In the genomic region with DNA sequence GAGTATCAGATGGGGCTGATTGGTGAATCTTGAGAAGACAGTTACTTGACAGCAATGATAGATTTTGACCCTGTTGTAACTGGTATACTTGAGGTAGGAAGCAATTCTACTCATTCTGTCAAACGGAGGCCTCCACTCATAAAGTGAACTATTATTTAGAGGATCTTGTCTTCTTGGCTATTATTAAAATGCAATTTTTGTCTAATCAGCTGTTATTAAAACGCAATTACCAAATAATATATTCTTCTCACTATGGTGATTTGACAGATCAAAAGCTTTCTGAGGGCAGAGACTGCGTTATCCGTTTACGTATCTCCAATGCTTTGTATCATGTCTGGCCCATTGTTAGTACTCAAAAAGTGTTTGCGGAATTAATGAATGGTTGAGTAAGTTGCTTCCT, we compare ENCODE assay signal across 16 cellular contexts.
DNase-seq lines count a peak whose midpoint lies in the region; ATAC-seq and TF ChIP-seq lines count a peak whose summit lies in the region.
"Had no signal": no experiment of that assay in that cellular context is flagged by ENCODE, and none has a peak within 500 bp of the region (broad histone marks: within the 10 kb centered on the region; RNA-seq: fewer than 3 reads in every experiment).

No MANE protein-coding gene starts in this region.

- no peak overlapping the region for H2AFZ ChIP-seq in IMR-90 (replicated peaks; ENCODE audit: low read length, poor library complexity)
- H2AFZ ChIP-seq in neural cell (ENCODE audit: low read depth, low read length), result no peak overlapping the region
- H2AFZ ChIP-seq in GM23248, result no peak overlapping the region

- DNase-seq in NCI-H748 (lab: John Stamatoyannopoulos, UW; ENCODE audit: unreplicated experiment) (peak; percentile 9), NCI-H748 treated with DMSO at 0.1 percent for 48 hours (lab: John Stamatoyannopoulos, UW) (no peak), IMR-90 (no peak), NCI-H2227 treated with DMSO at 0.1 percent for 48 hours (lab: John Stamatoyannopoulos, UW) (peak; percentile 8), HK-2 (ENCODE audit: unreplicated experiment) (no peak), GM23248 (no peak)
- DNase-seq: Caco-2; CD4-positive, CD25-positive, alpha-beta regulatory T cell; CD8-positive, alpha-beta T cell; DMS153; DND-41; H7; HCEC 1CT had no signal

- H3K9ac ChIP-seq in IMR-90 (ENCODE audit: low read depth, low read length) (no peak overlapping the region), neural cell (ENCODE audit: low read length) (no peak overlapping the region), GM23248 (no peak overlapping the region)
- H3K9ac ChIP-seq: BLaER1 had no signal

- H3K4me1 ChIP-seq in IMR-90 (ENCODE audit: control insufficient read depth, insufficient read depth, low read length), result no peaks in the 10 kb centered on the region
- no peaks in the 10 kb centered on the region for H3K4me1 ChIP-seq in GM23248 (ENCODE audit: insufficient read depth)
- H3K4me1 ChIP-seq: BLaER1, Caco-2 had no signal

- no peak for TF ChIP-seq CTCF in IMR-90 (conservative IDR thresholded peaks at IDR 0.05; ENCODE audit: low read depth, low read length)
- no peak for TF ChIP-seq CTCF in neural cell (IDR thresholded peaks at IDR 0.05; ENCODE audit: poor library complexity, severe bottlenecking)

- no peak overlapping the region for H3K23ac ChIP-seq in IMR-90 (ENCODE audit: low read depth, low read length)

- H3K27me3 ChIP-seq in IMR-90 (ENCODE audit: control insufficient read depth, insufficient read depth, low read length), result no peaks in the 10 kb centered on the region
- H3K27me3 ChIP-seq in neural cell (ENCODE audit: insufficient read depth, low read depth, low read length), result no peaks in the 10 kb centered on the region
- no peaks in the 10 kb centered on the region for H3K27me3 ChIP-seq in GM23248 (replicated peaks; ENCODE audit: insufficient read depth)
- H3K27me3 ChIP-seq: BLaER1 had no signal

- CTCF ChIA-PET in IMR-90 (lab: Yijun Ruan, JAX), result no interaction called here

- H2BK15ac ChIP-seq in IMR-90 (ENCODE audit: low read depth, low read length), result no peak overlapping the region

- no CpG with 5 or more reads among the region's 6 CpGs for WGBS in IMR-90 (ENCODE audit: extremely low coverage in 2 of 2, insufficient read length in 1 of 2), 2 experiments
- 83 to 85% methylated on average over 6 of the region's 6 CpGs for WGBS in GM23248 (ENCODE audit: low coverage in 1 of 2, low lambda C conversion rate in 2 of 2, missing lambda C conversion rate in 2 of 2), 2 experiments

- H3K9me3 ChIP-seq in IMR-90 (ENCODE audit: control insufficient read depth, insufficient read depth, low read length) (no peaks in the 10 kb centered on the region), neural cell (ENCODE audit: low read length) (no peaks in the 10 kb centered on the region), GM23248 (ENCODE audit: low read depth) (no peaks in the 10 kb centered on the region)
- H3K9me3 ChIP-seq: BLaER1, Caco-2 had no signal

- H3K36me3 ChIP-seq in IMR-90 (ENCODE audit: control insufficient read depth, insufficient read depth, low read length), result no peaks in the 10 kb centered on the region
- H3K36me3 ChIP-seq in neural cell (ENCODE audit: insufficient read depth, low read length), result no peaks in the 10 kb centered on the region
- no peaks in the 10 kb centered on the region for H3K36me3 ChIP-seq in GM23248 (ENCODE audit: low read depth)
- H3K36me3 ChIP-seq: BLaER1 had no signal

- H3K4me2 ChIP-seq in IMR-90 (ENCODE audit: low read depth, low read length) (no peak overlapping the region), neural cell (ENCODE audit: low read length) (no peak overlapping the region), GM23248 (ENCODE audit: unreplicated experiment) (no peak overlapping the region)
- H3K4me2 ChIP-seq: BLaER1 had no signal

- H2BK120ac ChIP-seq in IMR-90 (ENCODE audit: low read depth, low read length), result no peak overlapping the region

- ATAC-seq in IMR-90 (ENCODE audit: low read depth), result no peak
- ATAC-seq: CD8-positive, alpha-beta T cell had no signal

- H4K20me1 ChIP-seq in IMR-90 (ENCODE audit: insufficient read depth, low read length), result no peaks in the 10 kb centered on the region
- no peaks in the 10 kb centered on the region for H4K20me1 ChIP-seq in neural cell (ENCODE audit: insufficient read depth)
- H4K20me1 ChIP-seq in GM23248 (ENCODE audit: insufficient read depth), result no peaks in the 10 kb centered on the region
- H4K20me1 ChIP-seq: BLaER1 had no signal

- H4K8ac ChIP-seq in IMR-90 (ENCODE audit: low read depth in 2 of 2, low read length in 2 of 2), result no peak overlapping the region

- no peak overlapping the region for H2AK9ac ChIP-seq in IMR-90 (replicated peaks; ENCODE audit: low read depth, low read length, poor library complexity)

- H3F3A ChIP-seq in neural cell (ENCODE audit: insufficient read depth, low read length, poor library complexity, severe bottlenecking) (no peaks in the 10 kb centered on the region), GM23248 (ENCODE audit: insufficient read depth) (no peaks in the 10 kb centered on the region)

- no peaks in the 10 kb centered on the region for H3K79me2 ChIP-seq in neural cell (replicated peaks; ENCODE audit: insufficient read depth, low read length)
- no peaks in the 10 kb centered on the region for H3K79me2 ChIP-seq in GM23248 (ENCODE audit: insufficient read depth)

- no peak overlapping the region for H3K4ac ChIP-seq in IMR-90 (ENCODE audit: low read depth, low read length)

- H3K4me3 ChIP-seq in IMR-90 (ENCODE audit: insufficient read depth, low read depth, low read length) (no peak overlapping the region), neural cell (ENCODE audit: low read length) (no peak overlapping the region), GM23248 (no peak overlapping the region)
- H3K4me3 ChIP-seq: BLaER1 had no signal

- in situ Hi-C loops in IMR-90 (cut with MboI; ENCODE audit: low sequenced_read_pairs) (no loop called here), GM23248 (cut with MboI) (no loop called here)

- H4K5ac ChIP-seq in IMR-90 (ENCODE audit: low read depth, low read length), result no peak overlapping the region

- TF ChIP-seq POLR2A in IMR-90 (IDR thresholded peaks at IDR 0.05; ENCODE audit: low read depth, low read length), result no peak

- H3K9me1 ChIP-seq in IMR-90 (ENCODE audit: insufficient read depth, low read length), result no peaks in the 10 kb centered on the region

- no TSS peak for BruUV-seq in IMR-90 (replicated peaks; lab: Mats Ljungman, UMichigan)

- intact Hi-C loops in IMR-90 (cut with micrococcal nuclease), result no loop called here

- POLR2A ChIA-PET in IMR-90 (lab: Charles Lee; ENCODE audit: unreplicated experiment), result no interaction called here

- H3K27ac ChIP-seq in IMR-90 (ENCODE audit: insufficient read depth, low read length) (no peak overlapping the region), neural cell (ENCODE audit: low read length) (no peak overlapping the region), GM23248 (no peak overlapping the region)
- H3K27ac ChIP-seq: BLaER1, C4-2B had no signal

- H3K79me1 ChIP-seq in IMR-90 (ENCODE audit: low read depth in 1 of 2, low read length in 2 of 2), result no peaks in the 10 kb centered on the region

- TF ChIP-seq EP300 in neural cell (conservative IDR thresholded peaks at IDR 0.05; ENCODE audit: poor library complexity, severe bottlenecking), result peak; percentile 63

- H2BK5ac ChIP-seq in IMR-90 (ENCODE audit: low read depth, low read length, poor library complexity, severe bottlenecking), result no peak overlapping the region

- H3K56ac ChIP-seq in IMR-90 (ENCODE audit: extremely low read depth, insufficient read depth, low read length), result no peak overlapping the region

- H3K9me2 ChIP-seq in neural cell (ENCODE audit: insufficient read depth, low read length) (no peaks in the 10 kb centered on the region), GM23248 (ENCODE audit: insufficient read depth) (no peaks in the 10 kb centered on the region)

- no peak overlapping the region for H3K18ac ChIP-seq in IMR-90 (ENCODE audit: low read depth, low read length)

- dilution Hi-C loops in IMR-90 (cut with HindIII; ENCODE audit: low sequenced_read_pairs, unreplicated experiment), result no loop called here

- H2BK20ac ChIP-seq in IMR-90 (ENCODE audit: low read depth, low read length), result no peak overlapping the region

- no peak overlapping the region for H4K91ac ChIP-seq in IMR-90 (ENCODE audit: insufficient read depth, low read depth, low read length)

- TF ChIP-seq RAD21 in IMR-90 (IDR thresholded peaks at IDR 0.05; ENCODE audit: low read length), result no peak
- no peak for TF ChIP-seq RAD21 in neural cell (conservative IDR thresholded peaks at IDR 0.05)

- no peak overlapping the region for H3K14ac ChIP-seq in IMR-90 (replicated peaks; ENCODE audit: low read depth, low read length)

- no peak overlapping the region for H2AK5ac ChIP-seq in IMR-90 (ENCODE audit: low read depth, low read length)

TF ChIP-seq in IMR-90, 13 proteins besides CTCF, POLR2A, EP300 and RAD21:
- TF ChIP-seq BHLHE40 (IDR thresholded peaks at IDR 0.05; ENCODE audit: low read depth, low read length) (no peak), MAFK (IDR thresholded peaks at IDR 0.05; ENCODE audit: low read depth, low read length) (peak; percentile 48; the same call in 1 of the 2 replicates), CEBPB (IDR thresholded peaks at IDR 0.05; ENCODE audit: low read depth, low read length) (no peak), SMC3 (IDR thresholded peaks at IDR 0.05; ENCODE audit: low read depth, low read length) (no peak), MXI1 (IDR thresholded peaks at IDR 0.05; ENCODE audit: borderline replicate concordance, low read depth, low read length) (no peak)
TF ChIP-seq in IMR-90: peak in this region for 1.

TF ChIP-seq in neural cell, 6 proteins besides CTCF, POLR2A, EP300 and RAD21:
- TF ChIP-seq MXI1 (conservative IDR thresholded peaks at IDR 0.05; ENCODE audit: poor library complexity, severe bottlenecking), result no peak
- TF ChIP-seq POLR2AphosphoS5 (IDR thresholded peaks at IDR 0.05), result no peak
- no peak for TF ChIP-seq TAF1 (IDR thresholded peaks at IDR 0.05; ENCODE audit: low read depth)

Comparison
In these comparisons a context has a peak if more than half of its experiments do, and no peak if none do; other contexts are left out.
1. DNase-seq: peak in NCI-H748 (single experiment) and NCI-H2227 treated with DMSO at 0.1 percent for 48 hours (single experiment); none in NCI-H748 treated with DMSO at 0.1 percent for 48 hours (single experiment), IMR-90 (single experiment), HK-2 (single experiment) and GM23248 (single experiment).